Comparison of ENCODE assay signal across 10 cellular contexts in the genomic region with DNA sequence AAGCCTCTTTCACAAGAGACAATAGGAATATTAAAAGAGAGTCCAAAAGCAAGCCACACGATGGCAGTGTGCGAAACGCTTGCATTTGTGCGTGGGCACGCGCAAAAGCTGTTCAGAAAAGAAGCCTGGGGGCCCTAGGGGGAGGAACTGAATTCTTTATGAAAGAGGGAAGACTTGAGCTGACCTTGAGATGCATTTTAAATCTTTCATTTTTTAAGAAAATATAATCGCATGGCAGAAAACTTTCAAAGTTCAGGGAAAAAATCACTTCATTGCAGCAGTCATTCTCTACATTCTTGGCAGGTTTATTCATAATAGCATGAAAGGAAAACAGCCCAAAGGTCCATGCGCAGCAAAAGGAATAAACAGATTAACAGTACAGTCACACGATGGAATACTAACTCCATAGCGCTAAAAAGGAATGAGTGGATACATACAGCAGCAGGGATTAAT.
DNase-seq lines count a peak whose midpoint lies in the region; ATAC-seq, FAIRE-seq and TF ChIP-seq lines count a peak whose summit lies in the region.
"Had no signal": no experiment of that assay in that cellular context is flagged by ENCODE, and none has a peak within 500 bp of the region (broad histone marks: within the 10 kb centered on the region; RNA-seq: fewer than 3 reads in every experiment).

No MANE protein-coding gene starts in this region.

- H3K4me1 ChIP-seq in A549 (peaks cover 30% of the 10 kb centered on the region), IMR-90 (ENCODE audit: control insufficient read depth, insufficient read depth, low read length) (peaks cover 7% of the 10 kb centered on the region)

- POLR2A ChIA-PET in A549 (lab: Yijun Ruan, JAX), result no interaction called here
- POLR2A ChIA-PET in IMR-90 (lab: Charles Lee; ENCODE audit: unreplicated experiment), result no interaction called here
- POLR2A ChIA-PET in GM10248 (lab: Yijun Ruan, JAX), result no interaction called here

- TF ChIP-seq POLR2A in A549 (IDR thresholded peaks at IDR 0.05; ENCODE audit: low read length), result no peak
- TF ChIP-seq POLR2A in IMR-90 (IDR thresholded peaks at IDR 0.05; ENCODE audit: low read depth, low read length), result no peak

- peak overlapping the region; percentile 2; the same call in 1 of the 2 replicates for H3K9ac ChIP-seq in IMR-90 (ENCODE audit: low read depth, low read length)

- H3K79me1 ChIP-seq in IMR-90 (ENCODE audit: low read depth in 1 of 2, low read length in 2 of 2), result peaks cover 0 to 3% of the 10 kb centered on the region in 2 experiments; a peak in 1 of 4 replicates

- H3K27ac Mint-ChIP-seq in chondrocyte (ENCODE audit: unreplicated experiment), result no peak overlapping the region

- dilution Hi-C loops in IMR-90 (cut with HindIII; ENCODE audit: low sequenced_read_pairs, unreplicated experiment), result no loop called here

- ATAC-seq in A549 (peak; percentile 73 to 80; a peak in 5 of 6 replicates), IMR-90 (ENCODE audit: low read depth) (peak; percentile 92)

- H3K36me3 Mint-ChIP-seq in chondrocyte (ENCODE audit: low read depth), result no peaks in the 10 kb centered on the region

- H3K4me1 Mint-ChIP-seq in chondrocyte (ENCODE audit: low read depth), result no peaks in the 10 kb centered on the region

- H3K18ac ChIP-seq in IMR-90 (ENCODE audit: low read depth, low read length), result 0 out of 2 replicates have a peak overlapping the region, but pooled peaks have one; percentile 10

- no peaks in the 10 kb centered on the region for H4K20me1 ChIP-seq in IMR-90 (ENCODE audit: insufficient read depth, low read length)

- H2BK5ac ChIP-seq in IMR-90 (ENCODE audit: low read depth, low read length, poor library complexity, severe bottlenecking), result peak overlapping the region; percentile 72

- intact Hi-C loops in IMR-90 (cut with micrococcal nuclease), result loop anchor here (1.0 to 10.0 kb wide), 4 partner anchors 104 to 630 kb away; partner anchors contain the start of gene SFMBT2

- no peaks in the 10 kb centered on the region for H3K9me3 Mint-ChIP-seq in chondrocyte (ENCODE audit: low read depth)

- H4K5ac ChIP-seq in IMR-90 (ENCODE audit: low read depth, low read length), result no peak overlapping the region

- H2AFZ ChIP-seq in IMR-90 (replicated peaks; ENCODE audit: low read length, poor library complexity), result peak overlapping the region; percentile 60

- no peak overlapping the region for H4K91ac ChIP-seq in IMR-90 (ENCODE audit: insufficient read depth, low read depth, low read length)

- H2AK5ac ChIP-seq in IMR-90 (ENCODE audit: low read depth, low read length), result no peak overlapping the region

- DNase-seq in A549 (ENCODE audit: low read depth in 1 of 2, low spot score in 1 of 2), result peak; percentile 46 to 54
- DNase-seq in IMR-90, result peak; percentile 79
- no peak for DNase-seq in chondrocyte (ENCODE audit: low spot score)
- DNase-seq in midbrain (lab: John Stamatoyannopoulos, UW), result peak; percentile 59
- no peak for DNase-seq in activated CD4-positive, CD25-positive, alpha-beta regulatory T cell treated with anti-CD3 and anti-CD28 coated beads, Interleukin-2, amount 50 U/mL, for 72 hours
- no peak for DNase-seq in SW 1271 (lab: John Stamatoyannopoulos, UW)
- DNase-seq in GM10248 (ENCODE audit: extremely low spot score), result no peak
- DNase-seq in NCI-H748 treated with DMSO at 0.1 percent for 48 hours (lab: John Stamatoyannopoulos, UW), result no peak
- DNase-seq: activated CD4-positive, alpha-beta T cell treated with anti-CD3 and anti-CD28 coated beads, Interleukin-2, amount 50 U/mL, for 48 hours had no signal

- peak overlapping the region; percentile 17 to 90; a peak in 3 of 4 replicates for H4K8ac ChIP-seq in IMR-90 (ENCODE audit: low read depth in 2 of 2, low read length in 2 of 2)

- peak; percentile 79 for FAIRE-seq in A549 (lab: Jason Lieb, UNC)
- FAIRE-seq: endometrium had no signal

- H3K27me3 Mint-ChIP-seq in chondrocyte (ENCODE audit: low read depth), result peaks cover 9% of the 10 kb centered on the region

- no peaks in the 10 kb centered on the region for H3K36me3 ChIP-seq in IMR-90 (ENCODE audit: control insufficient read depth, insufficient read depth, low read length)

- peak overlapping the region; percentile 60; the same call in 1 of the 2 replicates for H3K56ac ChIP-seq in IMR-90 (ENCODE audit: extremely low read depth, insufficient read depth, low read length)

- H2BK20ac ChIP-seq in IMR-90 (ENCODE audit: low read depth, low read length), result peak overlapping the region; percentile 81

- peak overlapping the region; percentile 88 for H2BK120ac ChIP-seq in IMR-90 (ENCODE audit: low read depth, low read length)

- CTCF ChIA-PET in A549 (lab: Yijun Ruan, JAX) (interaction anchor here (0.6 to 3.0 kb wide), 29 partner anchors 9 to 921 kb away, joined by 3 to 20 read pairs (median 4); partner anchors contain the start of gene SFMBT2), IMR-90 (lab: Yijun Ruan, JAX) (interaction anchor here (0.6 to 1.4 kb wide), 5 partner anchors 23 to 121 kb away, joined by 3 to 7 read pairs (median 4); no protein-coding TSS in a partner anchor), GM10248 (lab: Yijun Ruan, JAX) (interaction anchor here (1.0 kb wide), 1 partner anchor 9 kb away, joined by 3 read pairs; no protein-coding TSS in a partner anchor)

- H3K27ac ChIP-seq in A549 (peak overlapping the region; percentile 8 to 72; a peak in 3 of 6 replicates), IMR-90 (ENCODE audit: insufficient read depth, low read length) (peak overlapping the region; percentile 63)

- H3K14ac ChIP-seq in IMR-90 (replicated peaks; ENCODE audit: low read depth, low read length), result peak overlapping the region; percentile 89; the same call in 1 of the 2 replicates

- H3K9me3 ChIP-seq in A549 (no peaks in the 10 kb centered on the region), IMR-90 (ENCODE audit: control insufficient read depth, insufficient read depth, low read length) (no peaks in the 10 kb centered on the region)

- H2AK9ac ChIP-seq in IMR-90 (replicated peaks; ENCODE audit: low read depth, low read length, poor library complexity), result no peak overlapping the region

- peak overlapping the region; percentile 69 for H3K4me2 ChIP-seq in A549
- H3K4me2 ChIP-seq in IMR-90 (ENCODE audit: low read depth, low read length), result peak overlapping the region; percentile 80

- in situ Hi-C loops in IMR-90 (cut with MboI; ENCODE audit: low sequenced_read_pairs), result loop anchor here (10.0 kb wide), 1 partner anchor 628 kb away; the partner anchor contains the start of gene SFMBT2

- H3K23ac ChIP-seq in IMR-90 (ENCODE audit: low read depth, low read length), result no peak overlapping the region

- peak; percentile 72 to 82 for TF ChIP-seq RAD21 in A549 (conservative IDR thresholded peaks at IDR 0.05 in 1 of 2, IDR thresholded peaks at IDR 0.05 in 1 of 2)
- peak; percentile 61 for TF ChIP-seq RAD21 in IMR-90 (IDR thresholded peaks at IDR 0.05; ENCODE audit: low read length)

- H2BK15ac ChIP-seq in IMR-90 (ENCODE audit: low read depth, low read length), result peak overlapping the region; percentile 69; the same call in 1 of the 3 replicates

- peaks cover 15% of the 10 kb centered on the region for H3K9me1 ChIP-seq in IMR-90 (ENCODE audit: insufficient read depth, low read length)

- no peak overlapping the region for H3K4me3 Mint-ChIP-seq in chondrocyte (ENCODE audit: unreplicated experiment)

- H3K4ac ChIP-seq in IMR-90 (ENCODE audit: low read depth, low read length), result peak overlapping the region; percentile 94

- H3K4me3 ChIP-seq in A549 (no peak overlapping the region; the same call in 2 of the 3 replicates), IMR-90 (ENCODE audit: insufficient read depth, low read depth, low read length) (peak overlapping the region; percentile 9; the same call in 1 of the 2 replicates)

- TF ChIP-seq CTCF in A549 (IDR thresholded peaks at IDR 0.05), result peak; percentile 83
- peak; percentile 63 for TF ChIP-seq CTCF in IMR-90 (conservative IDR thresholded peaks at IDR 0.05; ENCODE audit: low read depth, low read length)
- TF ChIP-seq CTCF in chondrocyte (IDR thresholded peaks at IDR 0.05), result peak; percentile 86
- TF ChIP-seq CTCF in GM10248 (IDR thresholded peaks at IDR 0.05; ENCODE audit: control extremely low read depth, extremely low read depth, low read depth, missing control alignments), result no peak

- no peak for TF ChIP-seq EP300 in A549 (IDR thresholded peaks at IDR 0.05)

- no TSS peak for BruUV-seq in IMR-90 (replicated peaks; lab: Mats Ljungman, UMichigan)

- 3% methylated on average over 10 of the region's 10 CpGs for WGBS in A549 (ENCODE audit: missing lambda C conversion rate)
- WGBS in IMR-90 (ENCODE audit: extremely low coverage in 2 of 2, insufficient read length in 1 of 2), 2 experiments, result 17% methylated on average over 6 of the region's 10 CpGs; no CpG with 5 or more reads in 1 of the 2 experiments

- H3K27me3 ChIP-seq in IMR-90 (ENCODE audit: control insufficient read depth, insufficient read depth, low read length), result no peaks in the 10 kb centered on the region

TF ChIP-seq in A549, 52 proteins besides CTCF, POLR2A, EP300 and RAD21 (continues in another document):
- TF ChIP-seq HMGXB4 (CRISPR knock-in tag; IDR thresholded peaks at IDR 0.05; ENCODE audit: borderline replicate concordance), result no peak

TF ChIP-seq in IMR-90, 13 proteins besides CTCF, POLR2A, EP300 and RAD21:
- peak; percentile 37; the same call in 1 of the 2 replicates for TF ChIP-seq CEBPB (IDR thresholded peaks at IDR 0.05; ENCODE audit: low read depth, low read length)
- TF ChIP-seq BHLHE40 (IDR thresholded peaks at IDR 0.05; ENCODE audit: low read depth, low read length), result no peak; the same call in 1 of the 2 replicates
- no peak for TF ChIP-seq MAFK (IDR thresholded peaks at IDR 0.05; ENCODE audit: low read depth, low read length)
- 0 out of 2 replicates have a peak, but pooled peaks have one; percentile 43 for TF ChIP-seq MAZ (IDR thresholded peaks at IDR 0.05; ENCODE audit: borderline replicate concordance, low read depth, low read length)
- TF ChIP-seq SMC3 (IDR thresholded peaks at IDR 0.05; ENCODE audit: low read depth, low read length), result peak; percentile 55
TF ChIP-seq in IMR-90: peak in this region for 3.

Comparison
In these comparisons a context has a peak if more than half of its experiments do, and no peak if none do; other contexts are left out.
1. DNase-seq: peak in A549 (2 of 2), IMR-90 (single experiment) and midbrain (single experiment); none in chondrocyte (single experiment), activated CD4-positive, CD25-positive, alpha-beta regulatory T cell treated with anti-CD3 and anti-CD28 coated beads, Interleukin-2, amount 50 U/mL, for 72 hours (single experiment), SW 1271 (0 of 2), GM10248 (single experiment) and NCI-H748 treated with DMSO at 0.1 percent for 48 hours (single experiment).